ENCODE assay signal across 1 cellular context in genomic region chr2:46555646-46556205, GRCh38.
TF ChIP-seq lines count a peak whose summit lies in the region.

No MANE protein-coding gene starts in this region.

TF ChIP-seq in GM23338, 12 proteins besides CTCF, POLR2A, EP300 and RAD21 (continued from another document):
- TF ChIP-seq ZNF462 (CRISPR knock-in tag; IDR thresholded peaks at IDR 0.05) = no peak
- no peak for TF ChIP-seq EZH2 (IDR thresholded peaks at IDR 0.05; ENCODE audit: low read depth, unreplicated experiment)
- TF ChIP-seq CREB1 (CRISPR knock-in tag; IDR thresholded peaks at IDR 0.05; ENCODE audit: low read depth) = no peak
- no peak for TF ChIP-seq JUNB (IDR thresholded peaks at IDR 0.05; ENCODE audit: unreplicated experiment)
- no peak for TF ChIP-seq ZNF331 (CRISPR knock-in tag; IDR thresholded peaks at IDR 0.05; ENCODE audit: low read depth)
- no peak for TF ChIP-seq REST (IDR thresholded peaks at IDR 0.05; ENCODE audit: unreplicated experiment)
- no peak for TF ChIP-seq ZNF114 (CRISPR knock-in tag; IDR thresholded peaks at IDR 0.05)
- no peak for TF ChIP-seq ETS1 (IDR thresholded peaks at IDR 0.05)
- TF ChIP-seq POLR2AphosphoS5 (IDR thresholded peaks at IDR 0.05; ENCODE audit: low read depth) = no peak
